28 cellular contexts compared by ENCODE assay signal in genomic region chr7:45211958-45212357, GRCh38. TPM values are rescaled to one million over a fixed set of nuclear protein-coding genes. Genes with fewer than 3 reads are reported as not detected.
"Had no signal": no experiment of that assay in that cellular context is flagged by ENCODE, and none has a peak within 500 bp of the region (broad histone marks: within the 10 kb centered on the region; RNA-seq: fewer than 3 reads in every experiment).

No MANE protein-coding gene starts in this region.

- H3K4me1 Mint-ChIP-seq: activated naive CD4-positive, alpha-beta T cell treated with anti-CD3 and anti-CD28 coated beads, Interleukin-2, amount 50 U/mL, for 24 hours had no signal

- H3K4me1 ChIP-seq: SJSA1 had no signal

- H3K9me3 ChIP-seq: MG63, SJSA1 had no signal

- H3K27ac Mint-ChIP-seq: activated CD8-positive, alpha-beta memory T cell treated with anti-CD3 and anti-CD28 coated beads, Interleukin-2, amount 10 ng/mL, durations not matched to agents 7 days and 5 days; activated naive CD4-positive, alpha-beta T cell treated with anti-CD3 and anti-CD28 coated beads, Interleukin-2, amount 50 U/mL, for 24 hours; activated T-cell treated with anti-CD3 and anti-CD28 coated beads, Interleukin-2, amount 50 U/mL, for 24 hours; activated T-helper 1 cell treated with anti-CD3 and anti-CD28 coated beads, Interleukin-12 subunit alpha, Interleukin-12 subunit beta, Interleukin-2, Interleukin-4 antibody, amounts not matched to agents 30 ng/mL and 10 ng/mL and 1 ng/mL, durations not matched to agents 14 hours and 24 hours and 36 hours; T-helper 1 cell treated with Interleukin-12 subunit alpha and Interleukin-12 subunit beta and Interleukin-4 antibody, amounts not matched to agents 30 μg/mL and 1 μg/mL, for 36 hours had no signal

- H3K9ac ChIP-seq: KMS-11 had no signal

- H3K4me3 Mint-ChIP-seq: activated CD8-positive, alpha-beta memory T cell treated with anti-CD3 and anti-CD28 coated beads, Interleukin-2, amount 10 ng/mL, durations not matched to agents 7 days and 5 days; activated naive CD4-positive, alpha-beta T cell treated with anti-CD3 and anti-CD28 coated beads, Interleukin-2, amount 50 U/mL, for 24 hours; activated T-cell treated with anti-CD3 and anti-CD28 coated beads, Interleukin-2, amount 50 U/mL, for 24 hours; activated T-helper 1 cell treated with anti-CD3 and anti-CD28 coated beads, Interleukin-12 subunit alpha, Interleukin-12 subunit beta, Interleukin-2, Interleukin-4 antibody, amounts not matched to agents 30 ng/mL and 10 ng/mL and 1 ng/mL, durations not matched to agents 14 hours and 24 hours and 36 hours; T-helper 1 cell treated with Interleukin-12 subunit alpha and Interleukin-12 subunit beta and Interleukin-4 antibody, amounts not matched to agents 30 μg/mL and 1 μg/mL, for 36 hours had no signal

- ATAC-seq: activated CD8-positive, alpha-beta memory T cell treated with anti-CD3 and anti-CD28 coated beads, Interleukin-2, amount 10 ng/mL, durations not matched to agents 7 days and 5 days; Panc1; SK-N-SH treated with all-trans-retinoic acid at 6 μM for 48 hours had no signal

- H3K27ac ChIP-seq: KMS-11, SJSA1 had no signal

- H3K36me3 Mint-ChIP-seq: activated CD8-positive, alpha-beta memory T cell treated with anti-CD3 and anti-CD28 coated beads, Interleukin-2, amount 10 ng/mL, durations not matched to agents 7 days and 5 days had no signal

- DNase-seq: activated CD4-positive, alpha-beta T cell treated with anti-CD3 and anti-CD28 coated beads for 48 hours; activated CD4-positive, alpha-beta T cell treated with anti-CD3 and anti-CD28 coated beads, Interleukin-2, amount 50 U/mL, for 4 hours; activated CD4-positive, CD25-positive, alpha-beta regulatory T cell treated with anti-CD3 and anti-CD28 coated beads, Interleukin-2, amount 50 U/mL, for 72 hours; activated CD8-positive, alpha-beta memory T cell treated with anti-CD3 and anti-CD28 coated beads, Interleukin-2, amount 10 ng/mL, durations not matched to agents 7 days and 5 days; activated effector memory CD4-positive, alpha-beta T cell treated with Interleukin-2 at 50 U/mL for 16 hours; activated naive CD4-positive, alpha-beta T cell; activated T-cell treated with anti-CD3 and anti-CD28 coated beads, Interleukin-2, amount 50 U/mL, for 24 hours; aorta; MG63; MV-4-11; NCI-H1092 treated with DMSO at 0.1 percent for 48 hours; NCI-H1417 treated with DMSO at 0.1 percent for 48 hours; NCI-H1694; NCI-H2029; NCI-H345; NCI-H510A; NCI-H69; NK-92 treated with Interleukin-12 subunit alpha and Interleukin-12 subunit beta, amount 100 ng/mL, for 24 hours; OCI-M1; RPMI8226; SHP77 had no signal

- H3K36me3 ChIP-seq: MG63, SJSA1 had no signal

- H3K4me3 ChIP-seq: MG63, SJSA1 had no signal

- H3K9me3 Mint-ChIP-seq: activated naive CD4-positive, alpha-beta T cell treated with anti-CD3 and anti-CD28 coated beads, Interleukin-2, amount 50 U/mL, for 24 hours; activated T-cell treated with anti-CD3 and anti-CD28 coated beads, Interleukin-2, amount 50 U/mL, for 24 hours; activated T-helper 1 cell treated with anti-CD3 and anti-CD28 coated beads, Interleukin-12 subunit alpha, Interleukin-12 subunit beta, Interleukin-2, Interleukin-4 antibody, amounts not matched to agents 30 ng/mL and 10 ng/mL and 1 ng/mL, durations not matched to agents 14 hours and 24 hours and 36 hours; T-helper 1 cell treated with Interleukin-12 subunit alpha and Interleukin-12 subunit beta and Interleukin-4 antibody, amounts not matched to agents 30 μg/mL and 1 μg/mL, for 36 hours had no signal

RNA-seq across cellular contexts. Expression of gene RAMP3, which starts 54.4 kb away (rescaled TPM):
- total RNA-seq: activated CD8-positive, alpha-beta memory T cell treated with anti-CD3 and anti-CD28 coated beads, Interleukin-2, amount 10 ng/mL, durations not matched to agents 7 days and 5 days; activated T-helper 1 cell treated with anti-CD3 and anti-CD28 coated beads, Interleukin-12 subunit alpha, Interleukin-12 subunit beta, Interleukin-2, Interleukin-4 antibody, amounts not matched to agents 30 ng/mL and 10 ng/mL and 1 ng/mL, durations not matched to agents 14 hours and 24 hours and 36 hours; SJSA1 had no signal
